ENCODE assay signal across 10 cellular contexts in the genomic region with DNA sequence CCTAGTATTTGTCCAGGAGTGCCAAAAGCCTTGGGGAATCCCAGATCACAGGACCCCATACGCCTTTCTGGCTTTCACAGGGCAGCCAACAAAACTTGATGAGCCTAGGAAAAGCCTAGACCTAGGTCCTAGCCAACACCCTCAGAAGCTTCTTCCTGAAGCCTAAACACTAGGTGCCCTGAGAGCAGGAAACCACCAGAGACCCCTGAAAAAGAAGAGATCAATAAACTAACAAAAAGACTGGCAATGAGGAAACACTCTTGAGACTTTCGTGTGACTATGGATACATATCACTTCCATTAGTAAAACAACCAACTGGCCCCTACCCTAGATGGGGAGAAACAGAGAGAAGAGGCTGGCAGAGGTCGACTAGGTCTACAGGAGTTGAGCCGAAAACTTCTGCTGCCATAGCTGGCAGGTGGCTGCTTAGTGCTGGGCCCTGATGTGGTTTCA. TPM values are rescaled to one million over a fixed set of nuclear protein-coding genes. Genes with fewer than 3 reads are reported as not detected.
DNase-seq lines count a peak whose midpoint lies in the region; ATAC-seq and TF ChIP-seq lines count a peak whose summit lies in the region.
"Had no signal": no experiment of that assay in that cellular context is flagged by ENCODE, and none has a peak within 500 bp of the region (broad histone marks: within the 10 kb centered on the region; RNA-seq: fewer than 3 reads in every experiment).

No MANE protein-coding gene starts in this region.

- no peak overlapping the region for H3K18ac ChIP-seq in trophoblast cell (ENCODE audit: low read length)

- no peak overlapping the region for H2BK5ac ChIP-seq in trophoblast cell (ENCODE audit: low read depth, low read length, poor library complexity)

- H3K36me3 ChIP-seq in DND-41 (ENCODE audit: insufficient read depth, low read length) (peaks cover 42% of the 10 kb centered on the region), trophoblast cell (ENCODE audit: control insufficient read depth in 1 of 2, insufficient read depth in 2 of 2, low read length in 2 of 2) (peaks cover 27 to 28% of the 10 kb centered on the region in 2 experiments), WERI-Rb-1 (peaks cover 26% of the 10 kb centered on the region)

- H3K79me2 ChIP-seq in DND-41 (ENCODE audit: insufficient read depth, low read length) (peaks cover 50% of the 10 kb centered on the region), trophoblast cell (ENCODE audit: control insufficient read depth, insufficient read depth, low read length, poor library complexity) (peaks cover 7% of the 10 kb centered on the region)

- DNase-seq in DND-41 = no peak
- no peak for DNase-seq in NB4 (ENCODE audit: low read depth)
- DNase-seq in endothelial cell (ENCODE audit: low spot score) = no peak
- DNase-seq in trophoblast cell = no peak
- no peak for DNase-seq in WERI-Rb-1
- no peak for DNase-seq in ACHN
- DNase-seq in effector CD4-positive, alpha-beta T cell = no peak
- DNase-seq: GOT3 had no signal

- no peak overlapping the region for H2AK5ac ChIP-seq in trophoblast cell (ENCODE audit: low read length)

- peak overlapping the region; percentile 97 for H3K4me2 ChIP-seq in DND-41 (ENCODE audit: insufficient read depth, low read length)
- peak overlapping the region; percentile 92 for H3K4me2 ChIP-seq in trophoblast cell (ENCODE audit: low read length)

- in situ Hi-C loops in ACHN (cut with HindIII; ENCODE audit: low pct_ligation_motif_present, low pct_unique_long_range_greater_than_20kb, low sequenced_read_pairs) = no loop called here

- no peak overlapping the region for H4K8ac ChIP-seq in trophoblast cell (ENCODE audit: low read depth, low read length)

- H3K79me1 ChIP-seq in trophoblast cell (ENCODE audit: low read length) = peaks cover 8% of the 10 kb centered on the region

- H2AFZ ChIP-seq in DND-41 (ENCODE audit: low read depth, low read length) (no peak overlapping the region; the same call in 1 of the 2 replicates), trophoblast cell (ENCODE audit: insufficient read depth, low read length, poor library complexity) (no peak overlapping the region)

- peaks cover 16% of the 10 kb centered on the region for H3K36me3 Mint-ChIP-seq in endothelial cell (ENCODE audit: low read depth, unreplicated experiment)

- H4K20me1 ChIP-seq in DND-41 (ENCODE audit: insufficient read depth, low read length) = peaks cover 48% of the 10 kb centered on the region

- no peak for TF ChIP-seq POLR2A in NB4 (IDR thresholded peaks at IDR 0.05; ENCODE audit: extremely low read depth, insufficient read length)

- peak overlapping the region; percentile 87 for H3K27ac ChIP-seq in DND-41 (ENCODE audit: low read length)
- no peak overlapping the region for H3K27ac ChIP-seq in trophoblast cell (ENCODE audit: low read depth, low read length)
- no peak overlapping the region for H3K27ac ChIP-seq in WERI-Rb-1

- H3K4me3 Mint-ChIP-seq in endothelial cell (ENCODE audit: unreplicated experiment) = peak overlapping the region; percentile 94

- H3K9me3 Mint-ChIP-seq in endothelial cell (ENCODE audit: unreplicated experiment) = no peaks in the 10 kb centered on the region

- H3K14ac ChIP-seq in trophoblast cell (ENCODE audit: low read length) = no peak overlapping the region

- peaks cover 44% of the 10 kb centered on the region for H3K4me1 ChIP-seq in DND-41 (ENCODE audit: insufficient read depth, low read length)
- H3K4me1 ChIP-seq in trophoblast cell (ENCODE audit: control insufficient read depth in 1 of 2, insufficient read depth in 2 of 2, low read length in 2 of 2) = peaks cover 25 to 26% of the 10 kb centered on the region in 2 experiments

- no peak overlapping the region for H3K23ac ChIP-seq in trophoblast cell (ENCODE audit: low read length)

- H3K27me3 ChIP-seq in DND-41 (ENCODE audit: insufficient read depth, low read length, poor library complexity) (no peaks in the 10 kb centered on the region), trophoblast cell (ENCODE audit: insufficient read depth, low read length) (no peaks in the 10 kb centered on the region), WERI-Rb-1 (ENCODE audit: insufficient read depth, low read depth, severe bottlenecking) (no peaks in the 10 kb centered on the region)

- peaks cover 39% of the 10 kb centered on the region for H3K4me1 Mint-ChIP-seq in endothelial cell (ENCODE audit: unreplicated experiment)

- peak overlapping the region; percentile 19 for H3K27ac Mint-ChIP-seq in endothelial cell (ENCODE audit: unreplicated experiment)

- ATAC-seq in DND-41 (ENCODE audit: insufficient read depth, low read depth) = peak; percentile 81
- ATAC-seq in HG02852 (IDR thresholded peaks at IDR 0.05; ENCODE audit: unreplicated experiment) = no peak

- H3K9ac ChIP-seq in DND-41 (ENCODE audit: low read depth, low read length) (peak overlapping the region; percentile 83), trophoblast cell (ENCODE audit: low read length) (no peak overlapping the region)

- H3K4me3 ChIP-seq in DND-41 (ENCODE audit: low read depth in 1 of 2, low read length in 2 of 2) = peak overlapping the region in 1 of 2 experiments; percentile 97; a peak in 3 of 4 replicates
- H3K4me3 ChIP-seq in NB4 (ENCODE audit: low read depth, low read length) = peak overlapping the region; percentile 72
- H3K4me3 ChIP-seq in trophoblast cell (ENCODE audit: low read depth, low read length) = no peak overlapping the region
- no peak overlapping the region for H3K4me3 ChIP-seq in WERI-Rb-1 (ENCODE audit: low read depth, low read length)

- no peak for TF ChIP-seq CTCF in DND-41 (IDR thresholded peaks at IDR 0.05; ENCODE audit: borderline replicate concordance, extremely low read depth, low read length, poor library complexity, severe bottlenecking)
- TF ChIP-seq CTCF in NB4 (IDR thresholded peaks at IDR 0.05; ENCODE audit: low read depth, low read length) = no peak
- no peak for TF ChIP-seq CTCF in endothelial cell (IDR thresholded peaks at IDR 0.05; ENCODE audit: unreplicated experiment)
- TF ChIP-seq CTCF in WERI-Rb-1 (IDR thresholded peaks at IDR 0.05; ENCODE audit: low read depth, low read length) = no peak

- peaks cover 3% of the 10 kb centered on the region for H3K27me3 Mint-ChIP-seq in endothelial cell (ENCODE audit: unreplicated experiment)

- H3K9me3 ChIP-seq in DND-41 (ENCODE audit: insufficient read depth, low read length, severe bottlenecking) = no peaks in the 10 kb centered on the region
- H3K9me3 ChIP-seq in trophoblast cell (ENCODE audit: insufficient read depth, low read depth, low read length) = peaks cover 2% of the 10 kb centered on the region
- no peaks in the 10 kb centered on the region for H3K9me3 ChIP-seq in WERI-Rb-1 (ENCODE audit: severe bottlenecking)

- H3K4ac ChIP-seq in trophoblast cell (ENCODE audit: low read depth, low read length) = no peak overlapping the region

- H2BK12ac ChIP-seq in trophoblast cell (ENCODE audit: low read length) = no peak overlapping the region

- H4K12ac ChIP-seq in trophoblast cell (ENCODE audit: low read depth, low read length) = no peak overlapping the region

- WGBS in trophoblast cell (ENCODE audit: extremely low coverage, insufficient coverage, insufficient read length) = no CpG with 5 or more reads among the region's 4 CpGs

- H2BK120ac ChIP-seq in trophoblast cell (ENCODE audit: insufficient read depth, low read length, poor library complexity) = no peak overlapping the region

- H4K91ac ChIP-seq in trophoblast cell (ENCODE audit: low read depth, low read length) = no peak overlapping the region

RNA-seq across cellular contexts. Expression of a gene that starts 1.2 kb away (rescaled TPM):
- total RNA-seq in endothelial cell (ENCODE audit: unreplicated experiment) = 49.3 TPM
- polyA plus RNA-seq in trophoblast cell (2013) = 85.4 and 86.5 TPM in 2 replicates

RNA-seq across cellular contexts. Expression of a gene that starts 1.4 kb away (rescaled TPM):
- total RNA-seq in endothelial cell (ENCODE audit: unreplicated experiment) = not detected
- polyA plus RNA-seq in trophoblast cell (2013) = not detected in 2 replicates
- total RNA-seq: renal cortical epithelial cell had no signal

RNA-seq across cellular contexts. Expression of a gene that starts 7.7 kb away (rescaled TPM):
- 9.0 TPM for total RNA-seq in endothelial cell (ENCODE audit: unreplicated experiment)
- polyA plus RNA-seq in trophoblast cell (2013) = 6.6 and 7.8 TPM in 2 replicates

RNA-seq across cellular contexts. Expression of a gene that starts 36.6 kb away (rescaled TPM):
- not detected for total RNA-seq in endothelial cell (ENCODE audit: unreplicated experiment)
- not detected in 2 replicates for polyA plus RNA-seq in trophoblast cell (2013)
- total RNA-seq: renal cortical epithelial cell had no signal

RNA-seq across cellular contexts. Expression of a gene that starts 54.4 kb away (rescaled TPM):
- 132 TPM for total RNA-seq in endothelial cell (ENCODE audit: unreplicated experiment)
- polyA plus RNA-seq in trophoblast cell (2013) = 139 and 146 TPM in 2 replicates
